13 cellular contexts compared by ENCODE assay signal in the genomic region with DNA sequence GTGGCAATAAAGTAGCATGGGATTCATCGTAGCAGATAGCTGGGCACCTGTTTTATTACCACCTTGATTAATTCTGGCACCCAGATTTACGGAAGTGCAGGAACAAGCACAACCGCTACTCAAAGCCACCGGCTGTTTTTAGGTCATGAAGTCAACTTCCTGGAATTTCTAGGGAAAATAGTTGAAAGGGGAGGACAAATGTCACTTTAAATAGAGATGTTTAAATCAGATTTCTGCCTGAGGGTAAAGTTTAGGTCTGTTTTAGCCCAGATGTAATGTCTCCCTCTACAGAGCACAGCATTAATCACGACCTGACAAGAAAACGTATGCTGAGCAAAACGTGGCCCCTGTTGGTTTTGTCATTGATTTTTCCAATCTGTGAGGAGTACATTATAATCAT. TPM values are rescaled to one million over a fixed set of nuclear protein-coding genes. Genes with fewer than 3 reads are reported as not detected.
A peak's percentile ranks its signal among the peaks of the same experiment; 100 is the strongest.
DNase-seq lines count a peak whose midpoint lies in the region; ATAC-seq and TF ChIP-seq lines count a peak whose summit lies in the region.
"Had no signal": no experiment of that assay in that cellular context is flagged by ENCODE, and none has a peak within 500 bp of the region (broad histone marks: within the 10 kb centered on the region; RNA-seq: fewer than 3 reads in every experiment).

No MANE protein-coding gene starts in this region.

- DNase-seq in NCI-H748 (lab: John Stamatoyannopoulos, UW; ENCODE audit: unreplicated experiment) = peak; percentile 25
- DNase-seq in NCI-H748 treated with DMSO at 0.1 percent for 48 hours (lab: John Stamatoyannopoulos, UW) = no peak
- DNase-seq in SK-N-DZ (ENCODE audit: low spot score) = peak; percentile 88
- DNase-seq in gastrocnemius medialis = no peak
- DNase-seq in ecto neural progenitor cell (ENCODE audit: low spot score) = no peak
- DNase-seq in NCI-H774 (lab: John Stamatoyannopoulos, UW) = no peak
- DNase-seq: activated CD4-positive, alpha-beta T cell treated with anti-CD3 and anti-CD28 coated beads, Interleukin-2, amount 10 ng/mL, durations not matched to agents 24 days and 14 days; NCI-H1694 treated with DMSO at 0.1 percent for 48 hours had no signal

- H3K27me3 ChIP-seq in iPS-20b (ENCODE audit: insufficient read depth, low read length) (no peaks in the 10 kb centered on the region), gastrocnemius medialis (peaks cover 8 to 29% (median 19%) of the 10 kb centered on the region in 3 donors)

- TF ChIP-seq POLR2A in gastrocnemius medialis (IDR thresholded peaks at IDR 0.05) = no peak

- H3K9me3 ChIP-seq in iPS-20b (ENCODE audit: insufficient read depth, low read depth, low read length) (no peaks in the 10 kb centered on the region), gastrocnemius medialis (no peaks in the 10 kb centered on the region)
- H3K9me3 ChIP-seq: SJSA1 had no signal

- intact Hi-C loops in gastrocnemius medialis (cut with DNase I; ENCODE audit: low total_unique reads) = no loop called here

- peaks cover 66% of the 10 kb centered on the region for H3K4me1 ChIP-seq in iPS-20b (ENCODE audit: insufficient read depth, low read length)
- peaks cover 11 to 12% of the 10 kb centered on the region in 2 donors for H3K4me1 ChIP-seq in gastrocnemius medialis
- H3K4me1 ChIP-seq: SJSA1 had no signal

- ATAC-seq in gastrocnemius medialis = no peak
- ATAC-seq in HG03378 (IDR thresholded peaks at IDR 0.05; ENCODE audit: unreplicated experiment) = no peak
- ATAC-seq: sciatic nerve had no signal

- in situ Hi-C loops in gastrocnemius medialis (cut with MboI; ENCODE audit: low sequenced_read_pairs in 4 of 4) = no loop called here

- H3K27ac ChIP-seq in iPS-20b (ENCODE audit: low read length) (peak overlapping the region; percentile 14), gastrocnemius medialis (peak overlapping the region in 3 of 4 donors; percentile 12 to 33 (median 22))
- H3K27ac ChIP-seq: SJSA1 had no signal

- TF ChIP-seq CTCF in gastrocnemius medialis (IDR thresholded peaks at IDR 0.05 in 4 of 5, conservative IDR thresholded peaks at IDR 0.05 in 1 of 5) = no peak

- no peak overlapping the region for H3K9ac ChIP-seq in iPS-20b (ENCODE audit: low read depth, low read length)

- H3K4me3 ChIP-seq in iPS-20b (ENCODE audit: low read length) (peak overlapping the region; percentile 5), gastrocnemius medialis (peak overlapping the region in 1 of 4 donors; percentile 6)
- H3K4me3 ChIP-seq: SJSA1 had no signal

- H3K36me3 ChIP-seq in iPS-20b (ENCODE audit: insufficient read depth, low read depth, low read length) (peaks cover 5% of the 10 kb centered on the region; the same call in 1 of the 2 replicates), gastrocnemius medialis (no peaks in the 10 kb centered on the region)
- H3K36me3 ChIP-seq: SJSA1 had no signal

RNA-seq across cellular contexts. Expression of a gene that starts 8.0 kb away (rescaled TPM):
- polyA plus RNA-seq in SK-N-DZ (2014; cell fraction: cytosol; rRNA removed) = 49.2 and 55.7 TPM in 2 replicates
- 36.8 and 47.0 TPM in 2 replicates for polyA plus RNA-seq in SK-N-DZ (2014; cell fraction: nucleus; rRNA removed)
- 1 to 10 TPM; 4.5 to 9.7 (median 6.8) TPM for total RNA-seq in gastrocnemius medialis
- total RNA-seq: G401 had no signal

Comparison
In these comparisons a context has a peak if more than half of its experiments do, and no peak if none do; other contexts are left out.
1. DNase-seq: peak in NCI-H748 (single experiment) and SK-N-DZ (single experiment); none in NCI-H748 treated with DMSO at 0.1 percent for 48 hours (single experiment), gastrocnemius medialis (0 of 2), ecto neural progenitor cell (single experiment) and NCI-H774 (single experiment).